1 cellular context compared by ENCODE assay signal in the genomic region with DNA sequence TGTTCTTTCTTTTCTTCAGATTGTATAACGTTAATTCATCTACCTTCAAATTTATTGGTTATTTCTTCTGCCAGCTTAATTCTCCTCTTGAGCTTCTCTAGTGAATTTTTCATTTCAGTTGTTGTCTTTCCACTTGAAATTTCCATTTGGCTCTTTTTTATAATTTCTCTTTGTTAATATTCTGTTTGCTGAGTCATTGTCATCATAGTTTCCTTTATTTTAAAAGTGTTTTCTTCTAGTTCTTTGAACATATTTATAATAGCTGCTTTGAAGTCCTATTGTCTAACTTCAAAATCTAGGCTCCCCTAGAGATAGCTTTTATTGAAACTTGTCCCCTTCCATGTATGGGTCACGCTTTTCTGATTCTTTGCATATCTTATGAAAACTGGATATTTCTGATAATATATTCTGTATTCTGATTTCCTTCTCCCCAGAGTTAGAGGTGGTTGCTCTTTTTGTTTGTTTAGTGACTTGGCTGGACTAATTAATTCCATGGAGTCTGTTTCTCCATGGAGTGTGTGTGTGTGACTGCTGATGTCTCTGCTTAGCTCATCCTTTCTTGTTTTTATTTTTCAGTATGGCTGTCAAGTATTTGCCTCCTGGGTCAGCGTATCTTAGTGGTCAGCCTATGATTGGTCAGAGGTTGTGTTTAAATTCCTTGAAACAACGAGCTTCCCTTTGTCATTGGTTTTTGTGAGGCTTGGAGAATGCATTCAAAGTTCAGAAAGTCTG.
TF ChIP-seq lines count a peak whose summit lies in the region.

No MANE protein-coding gene starts in this region.

TF ChIP-seq in H1, 55 proteins besides CTCF, POLR2A, EP300 and RAD21:
- TF ChIP-seq CBX8 (IDR thresholded peaks at IDR 0.05; ENCODE audit: borderline replicate concordance, low read depth, low read length) (no peak), CHD1 (IDR thresholded peaks at IDR 0.05; ENCODE audit: low read depth, low read length) (no peak), YY1 (IDR thresholded peaks at IDR 0.05; ENCODE audit: low read depth, low read length) (no peak), RNF2 (IDR thresholded peaks at IDR 0.05; ENCODE audit: borderline replicate concordance, low read depth, low read length, missing control alignments, poor library complexity, severe bottlenecking) (no peak), GABPA (IDR thresholded peaks at IDR 0.05; ENCODE audit: borderline replicate concordance, insufficient read depth, low read length) (no peak), POLR2AphosphoS5 (IDR thresholded peaks at IDR 0.05; ENCODE audit: low read depth, low read length) (no peak), ASH2L (IDR thresholded peaks at IDR 0.05; ENCODE audit: low read length) (no peak), BCL11A (IDR thresholded peaks at IDR 0.05; ENCODE audit: low read depth in 2 of 2, low read length in 2 of 2) (no peak), TAF1 (IDR thresholded peaks at IDR 0.05; ENCODE audit: low read depth, low read length) (no peak), ZNF274 (IDR thresholded peaks at IDR 0.05; ENCODE audit: borderline replicate concordance, extremely low read depth, low read length) (no peak), SAP30 (IDR thresholded peaks at IDR 0.05; ENCODE audit: insufficient read depth, insufficient replicate concordance, low read length) (no peak), ATF2 (IDR thresholded peaks at IDR 0.05; ENCODE audit: low read length) (no peak), SIRT6 (IDR thresholded peaks at IDR 0.05; ENCODE audit: low read length) (no peak), NANOG (IDR thresholded peaks at IDR 0.05; ENCODE audit: insufficient read depth, low read depth, low read length, poor library complexity, severe bottlenecking) (no peak), TAF7 (optimal IDR thresholded peaks at IDR 0.05; ENCODE audit: borderline replicate concordance, low read depth, low read length) (no peak)
- TF ChIP-seq, protein P1, sequence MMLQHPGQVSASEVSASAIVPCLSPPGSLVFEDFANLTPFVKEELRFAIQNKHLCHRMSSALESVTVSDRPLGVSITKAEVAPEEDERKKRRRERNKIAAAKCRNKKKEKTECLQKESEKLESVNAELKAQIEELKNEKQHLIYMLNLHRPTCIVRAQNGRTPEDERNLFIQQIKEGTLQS (IDR thresholded peaks at IDR 0.05; ENCODE audit: insufficient read depth, low read depth, low read length) = no peak
